9 cellular contexts compared by ENCODE assay signal in genomic region chr7:45007571-45008328, GRCh38. TPM values are rescaled to one million over a fixed set of nuclear protein-coding genes. Genes with fewer than 3 reads are reported as not detected.
A peak's percentile ranks its signal among the peaks of the same experiment; 100 is the strongest.
DNase-seq lines count a peak whose midpoint lies in the region; ATAC-seq and TF ChIP-seq lines count a peak whose summit lies in the region.
"Had no signal": no experiment of that assay in that cellular context is flagged by ENCODE, and none has a peak within 500 bp of the region (broad histone marks: within the 10 kb centered on the region; RNA-seq: fewer than 3 reads in every experiment).

No MANE protein-coding gene starts in this region.

- no peaks in the 10 kb centered on the region for H3K27me3 Mint-ChIP-seq in CD8-positive, alpha-beta memory T cell
- no peaks in the 10 kb centered on the region for H3K27me3 Mint-ChIP-seq in activated naive CD8-positive, alpha-beta T cell treated with anti-CD3 and anti-CD28 coated beads, Interleukin-2, amount 10 ng/mL, durations not matched to agents 7 days and 5 days

- no peaks in the 10 kb centered on the region for H3K9me3 Mint-ChIP-seq in CD8-positive, alpha-beta memory T cell
- no peaks in the 10 kb centered on the region for H3K9me3 Mint-ChIP-seq in activated naive CD8-positive, alpha-beta T cell treated with anti-CD3 and anti-CD28 coated beads, Interleukin-2, amount 10 ng/mL, durations not matched to agents 7 days and 5 days

- no peak for TF ChIP-seq CTCF in adrenal gland (IDR thresholded peaks at IDR 0.05)

- peak overlapping the region in 4 of 7 donors; percentile 15 to 59 (median 20) for H3K4me3 Mint-ChIP-seq in CD8-positive, alpha-beta memory T cell
- peak overlapping the region; percentile 38 for H3K4me3 Mint-ChIP-seq in activated naive CD8-positive, alpha-beta T cell treated with anti-CD3 and anti-CD28 coated beads, Interleukin-2, amount 10 ng/mL, durations not matched to agents 7 days and 5 days

- TF ChIP-seq POLR2A in adrenal gland (IDR thresholded peaks at IDR 0.05) = no peak

- no peaks in the 10 kb centered on the region for H3K27me3 ChIP-seq in CD8-positive, alpha-beta memory T cell (ENCODE audit: insufficient read depth, low read length, poor library complexity, severe bottlenecking)
- no peaks in the 10 kb centered on the region for H3K27me3 ChIP-seq in adrenal gland
- H3K27me3 ChIP-seq: spleen had no signal

- peaks cover under 1 to 28% (median 3%) of the 10 kb centered on the region in 3 donors for H3K36me3 Mint-ChIP-seq in CD8-positive, alpha-beta memory T cell
- H3K36me3 Mint-ChIP-seq in activated naive CD8-positive, alpha-beta T cell treated with anti-CD3 and anti-CD28 coated beads, Interleukin-2, amount 10 ng/mL, durations not matched to agents 7 days and 5 days = peaks cover 41% of the 10 kb centered on the region

- peak overlapping the region; percentile 7 to 83 (median 74) for H3K27ac Mint-ChIP-seq in CD8-positive, alpha-beta memory T cell
- H3K27ac Mint-ChIP-seq in activated naive CD8-positive, alpha-beta T cell treated with anti-CD3 and anti-CD28 coated beads, Interleukin-2, amount 10 ng/mL, durations not matched to agents 7 days and 5 days = peak overlapping the region; percentile 70

- H3K4me1 ChIP-seq in CD8-positive, alpha-beta memory T cell (ENCODE audit: insufficient read depth, low read length) = peaks cover 16% of the 10 kb centered on the region
- peaks cover 7 to 11% of the 10 kb centered on the region in 2 donors for H3K4me1 ChIP-seq in adrenal gland (replicated peaks in 1 of 2)

- 93 to 95% (median 94%) methylated on average over 7 of the region's 7 CpGs for WGBS in adrenal gland, 4 donors

- POLR2A ChIA-PET in CD8-positive, alpha-beta memory T cell (lab: Charles Lee) = interaction anchor here (0.7 kb wide), 1 partner anchor 435 kb away, joined by 6 read pairs; no protein-coding TSS in a partner anchor
- POLR2A ChIA-PET in activated naive CD8-positive, alpha-beta T cell treated with anti-CD3 and anti-CD28 coated beads, Interleukin-2, amount 10 ng/mL, durations not matched to agents 7 days and 5 days (lab: Charles Lee) = interaction anchor here (0.6 to 2.2 kb wide), 10 partner anchors 14 to 516 kb away, joined by 3 to 16 read pairs (median 4); partner anchors contain the start of genes MYO1G and TBRG4

- peak; percentile 75 for ATAC-seq in GM19455 (IDR thresholded peaks at IDR 0.05; ENCODE audit: unreplicated experiment)
- ATAC-seq in HG03097 (IDR thresholded peaks at IDR 0.05; ENCODE audit: low FRiP score, unreplicated experiment) = peak; percentile 46
- peak; percentile 75 for ATAC-seq in activated naive CD8-positive, alpha-beta T cell treated with anti-CD3 and anti-CD28 coated beads, Interleukin-2, amount 10 ng/mL, durations not matched to agents 7 days and 5 days (ENCODE audit: low read depth)
- ATAC-seq in HG03469 (IDR thresholded peaks at IDR 0.05; ENCODE audit: unreplicated experiment) = no peak

- H3K4me1 Mint-ChIP-seq in CD8-positive, alpha-beta memory T cell = peaks cover 41 to 64% (median 47%) of the 10 kb centered on the region in 3 donors
- peaks cover 38% of the 10 kb centered on the region for H3K4me1 Mint-ChIP-seq in activated naive CD8-positive, alpha-beta T cell treated with anti-CD3 and anti-CD28 coated beads, Interleukin-2, amount 10 ng/mL, durations not matched to agents 7 days and 5 days

- intact Hi-C loops in adrenal gland (cut with DNase I) = no loop called here

- H3K4me3 ChIP-seq in CD8-positive, alpha-beta memory T cell (ENCODE audit: low read length) = no peak overlapping the region
- no peak overlapping the region for H3K4me3 ChIP-seq in adrenal gland
- H3K4me3 ChIP-seq: spleen had no signal

- no peaks in the 10 kb centered on the region for H3K36me3 ChIP-seq in CD8-positive, alpha-beta memory T cell (ENCODE audit: insufficient read depth, low read length)
- H3K36me3 ChIP-seq in adrenal gland (replicated peaks in 1 of 2) = no peaks in the 10 kb centered on the region

- no peak for DNase-seq in CD8-positive, alpha-beta memory T cell
- peak; percentile 47 for DNase-seq in activated naive CD8-positive, alpha-beta T cell treated with anti-CD3 and anti-CD28 coated beads, Interleukin-2, amount 10 ng/mL, durations not matched to agents 7 days and 5 days
- DNase-seq in adrenal gland = no peak
- DNase-seq in activated CD4-positive, CD25-positive, alpha-beta regulatory T cell (lab: John Stamatoyannopoulos, UW) = no peak
- DNase-seq in dedifferentiated amniotic fluid mesenchymal stem cell (ENCODE audit: extremely low spot score) = no peak
- DNase-seq: spleen had no signal

- CTCF ChIA-PET in CD8-positive, alpha-beta memory T cell (lab: Charles Lee) = interaction anchor here (1.2 kb wide), 1 partner anchor 32 kb away, joined by 3 read pairs; no protein-coding TSS in a partner anchor

- H3K9me3 ChIP-seq in CD8-positive, alpha-beta memory T cell (ENCODE audit: low read length) = no peaks in the 10 kb centered on the region
- H3K9me3 ChIP-seq in adrenal gland (replicated peaks in 1 of 3) = no peaks in the 10 kb centered on the region
- H3K9me3 ChIP-seq: spleen had no signal

- no peak overlapping the region for H3K27ac ChIP-seq in CD8-positive, alpha-beta memory T cell (ENCODE audit: low read depth, low read length)
- no peak overlapping the region for H3K27ac ChIP-seq in adrenal gland

RNA-seq across cellular contexts. Expression of gene CCM2, which starts 7.7 kb away (rescaled TPM):
- 10 to 100 TPM; 70.6 to 74.8 TPM for total RNA-seq in CD8-positive, alpha-beta memory T cell
- polyA plus RNA-seq in CD8-positive, alpha-beta memory T cell = 81.1 TPM
- total RNA-seq in activated naive CD8-positive, alpha-beta T cell treated with anti-CD3 and anti-CD28 coated beads, Interleukin-2, amount 10 ng/mL, durations not matched to agents 7 days and 5 days = 100 to 1,000 TPM; 126 to 132 TPM
- 10 to 100 TPM; 36.1 to 84.5 (median 50.7) TPM for total RNA-seq in adrenal gland
- polyA plus RNA-seq in adrenal gland = 10 to 100 TPM; 42.2 to 81.6 (median 72.1) TPM

RNA-seq across cellular contexts. Expression of gene MYO1G, which starts 28.9 kb away (rescaled TPM):
- total RNA-seq in CD8-positive, alpha-beta memory T cell = 100 to 1,000 TPM; 363 to 374 TPM
- polyA plus RNA-seq in CD8-positive, alpha-beta memory T cell = 182 TPM
- total RNA-seq in activated naive CD8-positive, alpha-beta T cell treated with anti-CD3 and anti-CD28 coated beads, Interleukin-2, amount 10 ng/mL, durations not matched to agents 7 days and 5 days = 100 to 1,000 TPM; 382 to 403 TPM
- 1 to 10 TPM in 7 of 8 donors, under 1 TPM in 1; 0.06 to 8.1 (median 4.2) TPM for total RNA-seq in adrenal gland
- polyA plus RNA-seq in adrenal gland = 10 to 100 TPM in 1 of 3 donors, 1 to 10 TPM in 2; 1.0 to 12.8 (median 4.0) TPM

Comparison
In these comparisons a context has a peak if more than half of its experiments do, and no peak if none do; other contexts are left out.
1. RNA of gene MYO1G, which starts 28.9 kb away (total RNA-seq): 382 to 403 TPM in activated naive CD8-positive, alpha-beta T cell treated with anti-CD3 and anti-CD28 coated beads, Interleukin-2, amount 10 ng/mL, durations not matched to agents 7 days and 5 days and 363 to 374 TPM in CD8-positive, alpha-beta memory T cell; 0.06 to 8.1 TPM in adrenal gland; every median in the first group is over 10 times any median in the second.